In the genomic region with DNA sequence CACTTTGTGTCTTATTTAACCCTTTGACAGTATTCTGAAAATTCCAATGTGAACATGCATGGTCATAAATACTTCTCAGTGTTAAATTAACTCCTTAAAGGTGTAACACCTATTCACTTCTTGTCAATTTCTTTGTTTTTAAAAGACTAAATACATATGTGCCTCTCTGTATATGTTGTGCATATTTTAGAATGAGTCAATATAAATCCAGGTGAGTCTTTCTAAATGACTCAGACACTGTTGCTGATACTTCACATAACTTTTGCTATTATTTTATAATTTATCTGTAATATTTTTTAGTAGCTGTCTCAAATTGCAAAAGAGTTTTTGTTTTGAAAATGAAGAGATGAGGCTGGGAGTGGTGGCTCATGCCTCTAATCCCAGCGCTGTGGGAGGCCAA, we compare ENCODE assay signal across 1 cellular context.
TF ChIP-seq lines count a peak whose summit lies in the region.

No MANE protein-coding gene starts in this region.

TF ChIP-seq in GM23338, 12 proteins besides CTCF, POLR2A, EP300 and RAD21 (continued from another document):
- TF ChIP-seq, protein P1, sequence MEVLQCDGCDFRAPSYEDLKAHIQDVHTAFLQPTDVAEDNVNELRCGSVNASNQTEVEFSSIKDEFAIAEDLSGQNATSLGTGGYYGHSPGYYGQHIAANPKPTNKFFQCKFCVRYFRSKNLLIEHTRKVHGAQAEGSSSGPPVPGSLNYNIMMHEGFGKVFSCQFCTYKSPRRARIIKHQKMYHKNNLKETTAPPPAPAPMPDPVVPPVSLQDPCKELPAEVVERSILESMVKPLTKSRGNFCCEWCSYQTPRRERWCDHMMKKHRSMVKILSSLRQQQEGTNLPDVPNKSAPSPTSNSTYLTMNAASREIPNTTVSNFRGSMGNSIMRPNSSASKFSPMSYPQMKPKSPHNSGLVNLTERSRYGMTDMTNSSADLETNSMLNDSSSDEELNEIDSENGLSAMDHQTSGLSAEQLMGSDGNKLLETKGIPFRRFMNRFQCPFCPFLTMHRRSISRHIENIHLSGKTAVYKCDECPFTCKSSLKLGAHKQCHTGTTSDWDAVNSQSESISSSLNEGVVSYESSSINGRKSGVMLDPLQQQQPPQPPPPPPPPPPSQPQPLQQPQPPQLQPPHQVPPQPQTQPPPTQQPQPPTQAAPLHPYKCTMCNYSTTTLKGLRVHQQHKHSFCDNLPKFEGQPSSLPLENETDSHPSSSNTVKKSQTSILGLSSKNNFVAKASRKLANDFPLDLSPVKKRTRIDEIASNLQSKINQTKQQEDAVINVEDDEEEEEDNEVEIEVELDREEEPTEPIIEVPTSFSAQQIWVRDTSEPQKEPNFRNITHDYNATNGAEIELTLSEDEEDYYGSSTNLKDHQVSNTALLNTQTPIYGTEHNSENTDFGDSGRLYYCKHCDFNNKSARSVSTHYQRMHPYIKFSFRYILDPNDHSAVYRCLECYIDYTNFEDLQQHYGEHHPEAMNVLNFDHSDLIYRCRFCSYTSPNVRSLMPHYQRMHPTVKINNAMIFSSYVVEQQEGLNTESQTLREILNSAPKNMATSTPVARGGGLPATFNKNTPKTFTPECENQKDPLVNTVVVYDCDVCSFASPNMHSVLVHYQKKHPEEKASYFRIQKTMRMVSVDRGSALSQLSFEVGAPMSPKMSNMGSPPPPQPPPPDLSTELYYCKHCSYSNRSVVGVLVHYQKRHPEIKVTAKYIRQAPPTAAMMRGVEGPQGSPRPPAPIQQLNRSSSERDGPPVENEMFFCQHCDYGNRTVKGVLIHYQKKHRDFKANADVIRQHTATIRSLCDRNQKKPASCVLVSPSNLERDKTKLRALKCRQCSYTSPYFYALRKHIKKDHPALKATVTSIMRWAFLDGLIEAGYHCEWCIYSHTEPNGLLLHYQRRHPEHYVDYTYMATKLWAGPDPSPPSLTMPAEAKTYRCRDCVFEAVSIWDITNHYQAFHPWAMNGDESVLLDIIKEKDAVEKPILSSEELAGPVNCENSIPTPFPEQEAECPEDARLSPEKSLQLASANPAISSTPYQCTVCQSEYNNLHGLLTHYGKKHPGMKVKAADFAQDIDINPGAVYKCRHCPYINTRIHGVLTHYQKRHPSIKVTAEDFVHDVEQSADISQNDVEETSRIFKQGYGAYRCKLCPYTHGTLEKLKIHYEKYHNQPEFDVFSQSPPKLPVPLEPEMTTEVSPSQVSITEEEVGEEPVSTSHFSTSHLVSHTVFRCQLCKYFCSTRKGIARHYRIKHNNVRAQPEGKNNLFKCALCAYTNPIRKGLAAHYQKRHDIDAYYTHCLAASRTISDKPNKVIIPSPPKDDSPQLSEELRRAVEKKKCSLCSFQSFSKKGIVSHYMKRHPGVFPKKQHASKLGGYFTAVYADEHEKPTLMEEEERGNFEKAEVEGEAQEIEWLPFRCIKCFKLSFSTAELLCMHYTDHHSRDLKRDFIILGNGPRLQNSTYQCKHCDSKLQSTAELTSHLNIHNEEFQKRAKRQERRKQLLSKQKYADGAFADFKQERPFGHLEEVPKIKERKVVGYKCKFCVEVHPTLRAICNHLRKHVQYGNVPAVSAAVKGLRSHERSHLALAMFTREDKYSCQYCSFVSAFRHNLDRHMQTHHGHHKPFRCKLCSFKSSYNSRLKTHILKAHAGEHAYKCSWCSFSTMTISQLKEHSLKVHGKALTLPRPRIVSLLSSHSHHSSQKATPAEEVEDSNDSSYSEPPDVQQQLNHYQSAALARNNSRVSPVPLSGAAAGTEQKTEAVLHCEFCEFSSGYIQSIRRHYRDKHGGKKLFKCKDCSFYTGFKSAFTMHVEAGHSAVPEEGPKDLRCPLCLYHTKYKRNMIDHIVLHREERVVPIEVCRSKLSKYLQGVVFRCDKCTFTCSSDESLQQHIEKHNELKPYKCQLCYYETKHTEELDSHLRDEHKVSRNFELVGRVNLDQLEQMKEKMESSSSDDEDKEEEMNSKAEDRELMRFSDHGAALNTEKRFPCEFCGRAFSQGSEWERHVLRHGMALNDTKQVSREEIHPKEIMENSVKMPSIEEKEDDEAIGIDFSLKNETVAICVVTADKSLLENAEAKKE (CRISPR knock-in tag; IDR thresholded peaks at IDR 0.05), result no peak
- TF ChIP-seq ZNF114 (CRISPR knock-in tag; IDR thresholded peaks at IDR 0.05), result no peak
- TF ChIP-seq, protein P2, sequence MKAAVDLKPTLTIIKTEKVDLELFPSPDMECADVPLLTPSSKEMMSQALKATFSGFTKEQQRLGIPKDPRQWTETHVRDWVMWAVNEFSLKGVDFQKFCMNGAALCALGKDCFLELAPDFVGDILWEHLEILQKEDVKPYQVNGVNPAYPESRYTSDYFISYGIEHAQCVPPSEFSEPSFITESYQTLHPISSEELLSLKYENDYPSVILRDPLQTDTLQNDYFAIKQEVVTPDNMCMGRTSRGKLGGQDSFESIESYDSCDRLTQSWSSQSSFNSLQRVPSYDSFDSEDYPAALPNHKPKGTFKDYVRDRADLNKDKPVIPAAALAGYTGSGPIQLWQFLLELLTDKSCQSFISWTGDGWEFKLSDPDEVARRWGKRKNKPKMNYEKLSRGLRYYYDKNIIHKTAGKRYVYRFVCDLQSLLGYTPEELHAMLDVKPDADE (IDR thresholded peaks at IDR 0.05), result no peak
- TF ChIP-seq EZH2 (IDR thresholded peaks at IDR 0.05; ENCODE audit: low read depth, unreplicated experiment), result no peak
- TF ChIP-seq ZNF331 (CRISPR knock-in tag; IDR thresholded peaks at IDR 0.05; ENCODE audit: low read depth), result no peak
TF ChIP-seq in GM23338: peak in this region for 0.
